Comparison of ENCODE assay signal across 1 cellular context in the genomic region with DNA sequence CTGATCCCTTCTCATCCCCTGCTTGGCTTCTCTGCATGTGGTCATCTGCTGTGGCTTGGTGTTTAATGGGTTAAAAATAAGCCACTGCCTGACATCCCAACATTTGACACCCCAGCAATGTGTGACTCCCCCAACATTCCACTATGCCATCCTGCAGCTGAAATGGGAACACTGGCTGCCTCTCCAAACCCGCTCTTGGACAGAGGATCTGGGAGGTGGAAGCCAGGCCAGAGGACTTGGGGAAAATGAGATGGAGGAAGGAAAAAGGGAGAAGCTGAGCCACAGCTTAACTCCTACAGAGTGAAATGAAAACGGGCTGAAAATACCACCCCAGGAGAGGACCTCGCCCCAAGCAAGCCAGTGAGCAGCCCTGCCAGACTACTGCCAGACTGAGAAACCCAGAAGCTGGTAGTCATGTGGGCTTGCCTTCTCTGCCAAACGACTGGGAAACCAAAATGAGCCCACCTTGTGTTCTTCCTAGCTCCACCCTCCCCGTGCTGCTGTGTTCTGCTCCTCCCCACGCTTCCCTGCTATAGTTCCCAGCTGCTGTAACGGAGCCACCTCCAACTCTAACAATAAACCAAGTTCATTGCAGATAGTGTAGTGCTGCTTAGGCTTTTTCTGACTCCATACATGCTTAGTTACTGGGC.
TF ChIP-seq lines count a peak whose summit lies in the region.

No MANE protein-coding gene starts in this region.

TF ChIP-seq in SK-N-SH, 30 proteins besides CTCF, POLR2A, EP300 and RAD21 (continued from another document):
- TF ChIP-seq, protein P1, sequence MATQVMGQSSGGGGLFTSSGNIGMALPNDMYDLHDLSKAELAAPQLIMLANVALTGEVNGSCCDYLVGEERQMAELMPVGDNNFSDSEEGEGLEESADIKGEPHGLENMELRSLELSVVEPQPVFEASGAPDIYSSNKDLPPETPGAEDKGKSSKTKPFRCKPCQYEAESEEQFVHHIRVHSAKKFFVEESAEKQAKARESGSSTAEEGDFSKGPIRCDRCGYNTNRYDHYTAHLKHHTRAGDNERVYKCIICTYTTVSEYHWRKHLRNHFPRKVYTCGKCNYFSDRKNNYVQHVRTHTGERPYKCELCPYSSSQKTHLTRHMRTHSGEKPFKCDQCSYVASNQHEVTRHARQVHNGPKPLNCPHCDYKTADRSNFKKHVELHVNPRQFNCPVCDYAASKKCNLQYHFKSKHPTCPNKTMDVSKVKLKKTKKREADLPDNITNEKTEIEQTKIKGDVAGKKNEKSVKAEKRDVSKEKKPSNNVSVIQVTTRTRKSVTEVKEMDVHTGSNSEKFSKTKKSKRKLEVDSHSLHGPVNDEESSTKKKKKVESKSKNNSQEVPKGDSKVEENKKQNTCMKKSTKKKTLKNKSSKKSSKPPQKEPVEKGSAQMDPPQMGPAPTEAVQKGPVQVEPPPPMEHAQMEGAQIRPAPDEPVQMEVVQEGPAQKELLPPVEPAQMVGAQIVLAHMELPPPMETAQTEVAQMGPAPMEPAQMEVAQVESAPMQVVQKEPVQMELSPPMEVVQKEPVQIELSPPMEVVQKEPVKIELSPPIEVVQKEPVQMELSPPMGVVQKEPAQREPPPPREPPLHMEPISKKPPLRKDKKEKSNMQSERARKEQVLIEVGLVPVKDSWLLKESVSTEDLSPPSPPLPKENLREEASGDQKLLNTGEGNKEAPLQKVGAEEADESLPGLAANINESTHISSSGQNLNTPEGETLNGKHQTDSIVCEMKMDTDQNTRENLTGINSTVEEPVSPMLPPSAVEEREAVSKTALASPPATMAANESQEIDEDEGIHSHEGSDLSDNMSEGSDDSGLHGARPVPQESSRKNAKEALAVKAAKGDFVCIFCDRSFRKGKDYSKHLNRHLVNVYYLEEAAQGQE (IDR thresholded peaks at IDR 0.05; ENCODE audit: low read depth, low read length), result no peak
- TF ChIP-seq, protein P2, sequence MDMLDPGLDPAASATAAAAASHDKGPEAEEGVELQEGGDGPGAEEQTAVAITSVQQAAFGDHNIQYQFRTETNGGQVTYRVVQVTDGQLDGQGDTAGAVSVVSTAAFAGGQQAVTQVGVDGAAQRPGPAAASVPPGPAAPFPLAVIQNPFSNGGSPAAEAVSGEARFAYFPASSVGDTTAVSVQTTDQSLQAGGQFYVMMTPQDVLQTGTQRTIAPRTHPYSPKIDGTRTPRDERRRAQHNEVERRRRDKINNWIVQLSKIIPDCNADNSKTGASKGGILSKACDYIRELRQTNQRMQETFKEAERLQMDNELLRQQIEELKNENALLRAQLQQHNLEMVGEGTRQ (IDR thresholded peaks at IDR 0.05; ENCODE audit: borderline replicate concordance, low read depth, low read length), result no peak
- TF ChIP-seq, protein P3, sequence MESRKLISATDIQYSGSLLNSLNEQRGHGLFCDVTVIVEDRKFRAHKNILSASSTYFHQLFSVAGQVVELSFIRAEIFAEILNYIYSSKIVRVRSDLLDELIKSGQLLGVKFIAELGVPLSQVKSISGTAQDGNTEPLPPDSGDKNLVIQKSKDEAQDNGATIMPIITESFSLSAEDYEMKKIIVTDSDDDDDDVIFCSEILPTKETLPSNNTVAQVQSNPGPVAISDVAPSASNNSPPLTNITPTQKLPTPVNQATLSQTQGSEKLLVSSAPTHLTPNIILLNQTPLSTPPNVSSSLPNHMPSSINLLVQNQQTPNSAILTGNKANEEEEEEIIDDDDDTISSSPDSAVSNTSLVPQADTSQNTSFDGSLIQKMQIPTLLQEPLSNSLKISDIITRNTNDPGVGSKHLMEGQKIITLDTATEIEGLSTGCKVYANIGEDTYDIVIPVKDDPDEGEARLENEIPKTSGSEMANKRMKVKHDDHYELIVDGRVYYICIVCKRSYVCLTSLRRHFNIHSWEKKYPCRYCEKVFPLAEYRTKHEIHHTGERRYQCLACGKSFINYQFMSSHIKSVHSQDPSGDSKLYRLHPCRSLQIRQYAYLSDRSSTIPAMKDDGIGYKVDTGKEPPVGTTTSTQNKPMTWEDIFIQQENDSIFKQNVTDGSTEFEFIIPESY (IDR thresholded peaks at IDR 0.05; ENCODE audit: borderline replicate concordance, low read depth), result no peak
- TF ChIP-seq MXI1 (IDR thresholded peaks at IDR 0.05; ENCODE audit: low read depth, low read length) (no peak), FOXM1 (IDR thresholded peaks at IDR 0.05; ENCODE audit: low read depth) (no peak), EZH2phosphoT487 (IDR thresholded peaks at IDR 0.05; ENCODE audit: borderline replicate concordance, low read depth) (no peak), ELF1 (IDR thresholded peaks at IDR 0.05) (no peak), FOSL2 (IDR thresholded peaks at IDR 0.05; ENCODE audit: borderline replicate concordance, low read depth) (no peak), POLR2AphosphoS5 (IDR thresholded peaks at IDR 0.05; ENCODE audit: low read depth, low read length) (no peak), MEF2A (IDR thresholded peaks at IDR 0.05; ENCODE audit: borderline replicate concordance, low read depth) (no peak), GABPA (IDR thresholded peaks at IDR 0.05; ENCODE audit: low read depth) (no peak), JUND (IDR thresholded peaks at IDR 0.05) (no peak), NFIC (IDR thresholded peaks at IDR 0.05; ENCODE audit: borderline replicate concordance) (no peak), TCF12 (IDR thresholded peaks at IDR 0.05) (no peak)
- TF ChIP-seq, protein P4, sequence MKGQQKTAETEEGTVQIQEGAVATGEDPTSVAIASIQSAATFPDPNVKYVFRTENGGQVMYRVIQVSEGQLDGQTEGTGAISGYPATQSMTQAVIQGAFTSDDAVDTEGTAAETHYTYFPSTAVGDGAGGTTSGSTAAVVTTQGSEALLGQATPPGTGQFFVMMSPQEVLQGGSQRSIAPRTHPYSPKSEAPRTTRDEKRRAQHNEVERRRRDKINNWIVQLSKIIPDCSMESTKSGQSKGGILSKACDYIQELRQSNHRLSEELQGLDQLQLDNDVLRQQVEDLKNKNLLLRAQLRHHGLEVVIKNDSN (IDR thresholded peaks at IDR 0.05; ENCODE audit: borderline replicate concordance, low read depth), result no peak
- TF ChIP-seq, protein P5, sequence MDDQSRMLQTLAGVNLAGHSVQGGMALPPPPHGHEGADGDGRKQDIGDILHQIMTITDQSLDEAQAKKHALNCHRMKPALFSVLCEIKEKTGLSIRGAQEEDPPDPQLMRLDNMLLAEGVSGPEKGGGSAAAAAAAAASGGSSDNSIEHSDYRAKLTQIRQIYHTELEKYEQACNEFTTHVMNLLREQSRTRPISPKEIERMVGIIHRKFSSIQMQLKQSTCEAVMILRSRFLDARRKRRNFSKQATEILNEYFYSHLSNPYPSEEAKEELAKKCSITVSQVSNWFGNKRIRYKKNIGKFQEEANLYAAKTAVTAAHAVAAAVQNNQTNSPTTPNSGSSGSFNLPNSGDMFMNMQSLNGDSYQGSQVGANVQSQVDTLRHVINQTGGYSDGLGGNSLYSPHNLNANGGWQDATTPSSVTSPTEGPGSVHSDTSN (IDR thresholded peaks at IDR 0.05), result no peak
TF ChIP-seq in SK-N-SH: peak in this region for 0.
